8 cellular contexts compared by ENCODE assay signal in genomic region chr12:14256555-14257169, GRCh38.
A peak's percentile ranks its signal among the peaks of the same experiment; 100 is the strongest.
DNase-seq lines count a peak whose midpoint lies in the region; ATAC-seq, FAIRE-seq and TF ChIP-seq lines count a peak whose summit lies in the region.

No MANE protein-coding gene starts in this region.

- TF ChIP-seq CTCF in PC-9 (conservative IDR thresholded peaks at IDR 0.05) = peak; percentile 64

- H3K4me3 ChIP-seq in PC-9 = peak overlapping the region; percentile 36; the same call in 1 of the 2 replicates

- intact Hi-C loops in PC-9 (cut with micrococcal nuclease; ENCODE audit: unreplicated experiment) = loop anchor here (1.0 kb wide), 2 partner anchors 129 to 162 kb away; no protein-coding TSS in a partner anchor

- H3K36me3 ChIP-seq in PC-9 (ENCODE audit: low read depth) = no peaks in the 10 kb centered on the region

- TSS peak; percentile 72 for BruUV-seq in PC-9 (replicated peaks; lab: Mats Ljungman, UMichigan)

- H4K20me1 ChIP-seq in PC-9 (ENCODE audit: insufficient read depth) = no peaks in the 10 kb centered on the region

- H3F3A ChIP-seq in PC-9 (ENCODE audit: insufficient read depth, low read depth) = peaks cover 19% of the 10 kb centered on the region

- no peaks in the 10 kb centered on the region for H3K27me3 ChIP-seq in PC-9 (ENCODE audit: insufficient read depth, low read depth)

- peak overlapping the region; percentile 82 to 88 for H3K4me3 Mint-ChIP-seq in activated T-cell treated with anti-CD3 and anti-CD28 coated beads, Interleukin-2, amount 50 U/mL, for 72 hours
- H3K4me3 Mint-ChIP-seq in natural killer cell treated with Interleukin-12 subunit alpha and Interleukin-12 subunit beta and Interleukin-15 and Interleukin-18, amount 100 ng/mL, for 72 hours = peak overlapping the region; percentile 83

- peak overlapping the region; percentile 93 for H3K27ac ChIP-seq in PC-9

- FAIRE-seq in GM12891 (lab: Jason Lieb, UNC) = no peak

- H3K27me3 Mint-ChIP-seq in activated T-cell treated with anti-CD3 and anti-CD28 coated beads, Interleukin-2, amount 50 U/mL, for 72 hours (ENCODE audit: low read depth) = no peaks in the 10 kb centered on the region
- no peaks in the 10 kb centered on the region for H3K27me3 Mint-ChIP-seq in natural killer cell treated with Interleukin-12 subunit alpha and Interleukin-12 subunit beta and Interleukin-15 and Interleukin-18, amount 100 ng/mL, for 72 hours

- peaks cover 40% of the 10 kb centered on the region for H3K4me1 ChIP-seq in PC-9 (replicated peaks; ENCODE audit: insufficient read depth)

- no peaks in the 10 kb centered on the region for H3K9me3 ChIP-seq in PC-9 (ENCODE audit: insufficient read depth, low read depth)

- H3K79me2 ChIP-seq in PC-9 (ENCODE audit: low read depth) = no peaks in the 10 kb centered on the region

- H3K9me2 ChIP-seq in PC-9 (ENCODE audit: insufficient read depth) = no peaks in the 10 kb centered on the region

- peak overlapping the region; percentile 58 for H3K4me2 ChIP-seq in PC-9

- peaks cover 69% of the 10 kb centered on the region for H3K4me1 Mint-ChIP-seq in activated T-cell treated with anti-CD3 and anti-CD28 coated beads, Interleukin-2, amount 50 U/mL, for 72 hours (ENCODE audit: low read depth)
- peaks cover 46 to 52% of the 10 kb centered on the region in 2 donors for H3K4me1 Mint-ChIP-seq in natural killer cell treated with Interleukin-12 subunit alpha and Interleukin-12 subunit beta and Interleukin-15 and Interleukin-18, amount 100 ng/mL, for 72 hours (ENCODE audit: low read depth in 2 of 2)

- H2AFZ ChIP-seq in PC-9 = peak overlapping the region; percentile 59

- peak; percentile 50 for DNase-seq in GDM1 (lab: John Stamatoyannopoulos, UW)
- DNase-seq in PC-9 = peak in 1 of 2 experiments; percentile 53
- DNase-seq in activated T-cell treated with anti-CD3 and anti-CD28 coated beads, Interleukin-2, amount 50 U/mL, for 72 hours = peak; percentile 79 to 82
- peak; percentile 84 for DNase-seq in fibroblast of gingiva (ENCODE audit: low read depth)
- DNase-seq in natural killer cell treated with Interleukin-12 subunit alpha and Interleukin-12 subunit beta and Interleukin-15 and Interleukin-18, amount 100 ng/mL, for 72 hours (ENCODE audit: low spot score) = peak; percentile 87
- peak; percentile 76 for DNase-seq in stimulated activated naive CD4-positive, alpha-beta T cell treated with Interleukin-2 at 50 U/mL for 16 hours (lab: John Stamatoyannopoulos, UW)
- no peak for DNase-seq in GM12891 (ENCODE audit: insufficient read length, low spot score)

- ATAC-seq in HG03432 (IDR thresholded peaks at IDR 0.05; ENCODE audit: unreplicated experiment) = peak; percentile 60
- ATAC-seq in activated T-cell treated with anti-CD3 and anti-CD28 coated beads, Interleukin-2, amount 50 U/mL, for 72 hours (replicated peaks in 1 of 2) = peak; percentile 56 to 66
- peak; percentile 62 to 69 for ATAC-seq in natural killer cell treated with Interleukin-12 subunit alpha and Interleukin-12 subunit beta and Interleukin-15 and Interleukin-18, amount 100 ng/mL, for 72 hours

- peaks cover 7 to 11% of the 10 kb centered on the region in 2 donors for H3K36me3 Mint-ChIP-seq in activated T-cell treated with anti-CD3 and anti-CD28 coated beads, Interleukin-2, amount 50 U/mL, for 72 hours (ENCODE audit: insufficient read depth in 2 of 2)
- no peaks in the 10 kb centered on the region for H3K36me3 Mint-ChIP-seq in natural killer cell treated with Interleukin-12 subunit alpha and Interleukin-12 subunit beta and Interleukin-15 and Interleukin-18, amount 100 ng/mL, for 72 hours

- TF ChIP-seq POLR2A in GM12891 (IDR thresholded peaks at IDR 0.05; ENCODE audit: low read depth, low read length) = no peak

- peaks cover 0 to 6% of the 10 kb centered on the region in 2 donors for H3K9me3 Mint-ChIP-seq in activated T-cell treated with anti-CD3 and anti-CD28 coated beads, Interleukin-2, amount 50 U/mL, for 72 hours
- peaks cover 4% of the 10 kb centered on the region for H3K9me3 Mint-ChIP-seq in natural killer cell treated with Interleukin-12 subunit alpha and Interleukin-12 subunit beta and Interleukin-15 and Interleukin-18, amount 100 ng/mL, for 72 hours

- CTCF ChIA-PET in PC-9 (lab: Charles Lee) = no interaction called here

- H3K27ac Mint-ChIP-seq in activated T-cell treated with anti-CD3 and anti-CD28 coated beads, Interleukin-2, amount 50 U/mL, for 72 hours = peak overlapping the region; percentile 98
- peak overlapping the region; percentile 98 to 99 for H3K27ac Mint-ChIP-seq in natural killer cell treated with Interleukin-12 subunit alpha and Interleukin-12 subunit beta and Interleukin-15 and Interleukin-18, amount 100 ng/mL, for 72 hours

- POLR2A ChIA-PET in PC-9 (lab: Charles Lee; ENCODE audit: unreplicated experiment) = interaction anchor here (0.5 kb wide), 1 partner anchor 109 kb away, joined by 3 read pairs; no protein-coding TSS in a partner anchor

TF ChIP-seq in GM12891, 5 proteins besides CTCF, POLR2A, EP300 and RAD21:
- no peak for TF ChIP-seq TAF1 (IDR thresholded peaks at IDR 0.05; ENCODE audit: low read depth, low read length)
- no peak for TF ChIP-seq PAX5 (IDR thresholded peaks at IDR 0.05; ENCODE audit: insufficient read depth, low read length, severe bottlenecking)
